ENCODE assay signal across 8 cellular contexts in genomic region chr19:57613941-57614743, GRCh38. TPM values are rescaled to one million over a fixed set of nuclear protein-coding genes. Genes with fewer than 3 reads are reported as not detected.
DNase-seq lines count a peak whose midpoint lies in the region; ATAC-seq and TF ChIP-seq lines count a peak whose summit lies in the region.

Gene ZNF134, plus strand, starts transcription at chr19:57614242. Its CDS starts 5,227 bp downstream, at chr19:57619469.

- H3K4me1 ChIP-seq in BLaER1 treated with 17β-estradiol and CSF1 and Interleukin-3, amounts not matched to agents 10 nM and 100 nM: peaks cover 0 to 12% (median 9%) of the 10 kb centered on the region in 10 experiments; a peak in 16 of 20 replicates
- H3K4me1 ChIP-seq in lower lobe of right lung: peaks cover 12% of the 10 kb centered on the region

- intact Hi-C loops in activated CD8-positive, alpha-beta T cell treated with anti-CD3 and anti-CD28 coated beads for 36 hours (cut with micrococcal nuclease): no loop called here
- intact Hi-C loops in lower lobe of right lung (cut with DNase I): no loop called here

- POLR2A ChIA-PET in activated CD8-positive, alpha-beta T cell treated with anti-CD3 and anti-CD28 coated beads for 36 hours (lab: Charles Lee): interaction anchor here (0.6 to 1.1 kb wide), 5 partner anchors 19 to 55 kb away, joined by 3 to 4 read pairs (median 3); partner anchors contain the start of gene ZNF211

- peak within 1 kb of the TSS; percentile 86 to 96 (median 94) for H3K27ac ChIP-seq in BLaER1 treated with 17β-estradiol and CSF1 and Interleukin-3, amounts not matched to agents 10 nM and 100 nM
- peak within 1 kb of the TSS; percentile 82 for H3K27ac ChIP-seq in lower lobe of right lung

- no peaks in the 10 kb centered on the region for H3K27me3 ChIP-seq in BLaER1 treated with 17β-estradiol and CSF1 and Interleukin-3, amounts not matched to agents 10 nM and 100 nM
- no peaks in the 10 kb centered on the region for H3K27me3 ChIP-seq in lower lobe of right lung (ENCODE audit: low read depth)

- H3K4me2 ChIP-seq in BLaER1 treated with 17β-estradiol and CSF1 and Interleukin-3, amounts not matched to agents 10 nM and 100 nM: peak within 1 kb of the TSS; percentile 41 to 80 (median 68)

- peaks cover 23% of the 10 kb centered on the region for H3K4me1 Mint-ChIP-seq in activated CD8-positive, alpha-beta T cell treated with anti-CD3 and anti-CD28 coated beads for 36 hours (ENCODE audit: low read depth)

- peak; percentile 95 for ATAC-seq in HG03521 (IDR thresholded peaks at IDR 0.05; ENCODE audit: unreplicated experiment)
- peak; percentile 100 for ATAC-seq in activated CD8-positive, alpha-beta T cell treated with anti-CD3 and anti-CD28 coated beads for 36 hours
- peak; percentile 98 to 100 for ATAC-seq in lower lobe of right lung

- H3K27me3 Mint-ChIP-seq in activated CD8-positive, alpha-beta T cell treated with anti-CD3 and anti-CD28 coated beads for 36 hours: no peaks in the 10 kb centered on the region

- peaks cover 44 to 66% (median 53%) of the 10 kb centered on the region in 11 experiments for H3K36me3 ChIP-seq in BLaER1 treated with 17β-estradiol and CSF1 and Interleukin-3, amounts not matched to agents 10 nM and 100 nM
- peaks cover 21% of the 10 kb centered on the region for H3K36me3 ChIP-seq in lower lobe of right lung

- peak within 1 kb of the TSS; percentile 87 to 97 (median 94) for H3K9ac ChIP-seq in BLaER1 treated with 17β-estradiol and CSF1 and Interleukin-3, amounts not matched to agents 10 nM and 100 nM

- peak within 1 kb of the TSS; percentile 86 for H3K4me3 Mint-ChIP-seq in activated CD8-positive, alpha-beta T cell treated with anti-CD3 and anti-CD28 coated beads for 36 hours

- TF ChIP-seq CTCF in activated CD8-positive, alpha-beta T cell treated with anti-CD3 and anti-CD28 coated beads for 36 hours (IDR thresholded peaks at IDR 0.05): no peak
- peak; percentile 26 for TF ChIP-seq CTCF in lower lobe of right lung (IDR thresholded peaks at IDR 0.05)

- H3K36me3 Mint-ChIP-seq in activated CD8-positive, alpha-beta T cell treated with anti-CD3 and anti-CD28 coated beads for 36 hours (ENCODE audit: low read depth): peaks cover 54% of the 10 kb centered on the region

- peaks cover 0 to 14% (median 0%) of the 10 kb centered on the region in 11 experiments; a peak in 2 of 22 replicates for H4K20me1 ChIP-seq in BLaER1 treated with 17β-estradiol and CSF1 and Interleukin-3, amounts not matched to agents 10 nM and 100 nM

- peaks cover 68 to 79% (median 74%) of the 10 kb centered on the region in 11 experiments for H3K9me3 ChIP-seq in BLaER1 treated with 17β-estradiol and CSF1 and Interleukin-3, amounts not matched to agents 10 nM and 100 nM (replicated peaks in 1 of 11)
- peaks cover 55% of the 10 kb centered on the region for H3K9me3 ChIP-seq in lower lobe of right lung

- peak within 1 kb of the TSS; percentile 79 to 99 (median 98) for H3K4me3 ChIP-seq in BLaER1 treated with 17β-estradiol and CSF1 and Interleukin-3, amounts not matched to agents 10 nM and 100 nM
- peak within 1 kb of the TSS; percentile 100 for H3K4me3 ChIP-seq in lower lobe of right lung

- H3K9me3 Mint-ChIP-seq in activated CD8-positive, alpha-beta T cell treated with anti-CD3 and anti-CD28 coated beads for 36 hours: peaks cover 52% of the 10 kb centered on the region

- DNase-seq in GM19240 (ENCODE audit: insufficient read length, low spot score): peak; percentile 90
- DNase-seq in NCI-H774 (lab: John Stamatoyannopoulos, UW): peak; percentile 89
- DNase-seq in activated CD8-positive, alpha-beta T cell treated with anti-CD3 and anti-CD28 coated beads for 36 hours: peak; percentile 95
- DNase-seq in effector CD4-positive, alpha-beta T cell: peak; percentile 82
- peak; percentile 96 for DNase-seq in lower lobe of right lung
- DNase-seq in stimulated activated CD4-positive, alpha-beta T cell treated with anti-CD3 and anti-CD28 coated beads, TNF-alpha, amount 100 ng/mL, for 1 hour (ENCODE audit: low read depth in 3 of 3, low spot score in 1 of 3): peak; percentile 68 to 77 (median 69)

- peak within 1 kb of the TSS; percentile 88 for H3K27ac Mint-ChIP-seq in activated CD8-positive, alpha-beta T cell treated with anti-CD3 and anti-CD28 coated beads for 36 hours

- CTCF ChIA-PET in activated CD8-positive, alpha-beta T cell treated with anti-CD3 and anti-CD28 coated beads for 36 hours (lab: Charles Lee): interaction anchor here (1.5 kb wide), 1 partner anchor 67 kb away, joined by 5 read pairs; the partner anchor contains the start of gene ZNF551

RNA-seq across cellular contexts. Expression of gene ZNF134, which starts in this region (rescaled TPM):
- total RNA-seq in activated CD8-positive, alpha-beta T cell treated with anti-CD3 and anti-CD28 coated beads for 36 hours: 10 to 100 TPM; 10.4 to 13.0 TPM
- 17.4 TPM for total RNA-seq in lower lobe of right lung

Comparison
In these comparisons a context has a peak if more than half of its experiments do, and no peak if none do; other contexts are left out.
1. Peak in every context shown above with its lines: DNase-seq, ATAC-seq, H3K4me3 ChIP-seq and H3K27ac ChIP-seq.